ENCODE assay signal across 1 cellular context in the genomic region with DNA sequence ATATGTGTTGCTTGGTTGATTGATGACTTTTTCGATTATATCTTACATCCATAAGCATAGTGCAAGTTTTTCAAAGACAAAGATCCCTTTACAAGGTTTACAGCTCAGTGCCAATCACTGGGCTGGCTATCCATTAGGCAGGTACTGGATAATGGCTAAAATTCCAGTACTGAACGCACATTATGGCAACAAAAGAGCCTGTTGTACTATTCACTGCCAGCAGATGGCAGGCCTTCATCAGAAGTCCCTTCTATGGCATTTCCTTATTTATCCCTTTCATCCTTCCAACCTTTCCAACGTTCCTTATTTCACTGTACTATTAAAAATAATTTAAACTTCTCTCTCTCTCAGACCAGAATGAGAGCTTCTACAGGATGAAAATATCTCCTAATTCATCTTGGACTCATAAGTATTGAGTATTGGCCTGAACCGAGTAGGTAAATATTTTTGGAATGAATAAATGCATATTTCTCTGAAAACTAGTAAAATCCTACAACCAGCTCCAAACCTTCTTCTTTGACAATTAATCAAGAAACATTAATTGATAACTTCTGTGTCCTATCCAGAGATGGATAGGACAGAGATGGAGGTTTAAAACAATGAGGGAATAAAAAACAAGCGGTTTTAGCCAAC.
TF ChIP-seq lines count a peak whose summit lies in the region.

No MANE protein-coding gene starts in this region.

TF ChIP-seq in HEK293, 187 proteins besides CTCF, POLR2A, EP300 and RAD21 (continued from another document):
- TF ChIP-seq, protein P1, sequence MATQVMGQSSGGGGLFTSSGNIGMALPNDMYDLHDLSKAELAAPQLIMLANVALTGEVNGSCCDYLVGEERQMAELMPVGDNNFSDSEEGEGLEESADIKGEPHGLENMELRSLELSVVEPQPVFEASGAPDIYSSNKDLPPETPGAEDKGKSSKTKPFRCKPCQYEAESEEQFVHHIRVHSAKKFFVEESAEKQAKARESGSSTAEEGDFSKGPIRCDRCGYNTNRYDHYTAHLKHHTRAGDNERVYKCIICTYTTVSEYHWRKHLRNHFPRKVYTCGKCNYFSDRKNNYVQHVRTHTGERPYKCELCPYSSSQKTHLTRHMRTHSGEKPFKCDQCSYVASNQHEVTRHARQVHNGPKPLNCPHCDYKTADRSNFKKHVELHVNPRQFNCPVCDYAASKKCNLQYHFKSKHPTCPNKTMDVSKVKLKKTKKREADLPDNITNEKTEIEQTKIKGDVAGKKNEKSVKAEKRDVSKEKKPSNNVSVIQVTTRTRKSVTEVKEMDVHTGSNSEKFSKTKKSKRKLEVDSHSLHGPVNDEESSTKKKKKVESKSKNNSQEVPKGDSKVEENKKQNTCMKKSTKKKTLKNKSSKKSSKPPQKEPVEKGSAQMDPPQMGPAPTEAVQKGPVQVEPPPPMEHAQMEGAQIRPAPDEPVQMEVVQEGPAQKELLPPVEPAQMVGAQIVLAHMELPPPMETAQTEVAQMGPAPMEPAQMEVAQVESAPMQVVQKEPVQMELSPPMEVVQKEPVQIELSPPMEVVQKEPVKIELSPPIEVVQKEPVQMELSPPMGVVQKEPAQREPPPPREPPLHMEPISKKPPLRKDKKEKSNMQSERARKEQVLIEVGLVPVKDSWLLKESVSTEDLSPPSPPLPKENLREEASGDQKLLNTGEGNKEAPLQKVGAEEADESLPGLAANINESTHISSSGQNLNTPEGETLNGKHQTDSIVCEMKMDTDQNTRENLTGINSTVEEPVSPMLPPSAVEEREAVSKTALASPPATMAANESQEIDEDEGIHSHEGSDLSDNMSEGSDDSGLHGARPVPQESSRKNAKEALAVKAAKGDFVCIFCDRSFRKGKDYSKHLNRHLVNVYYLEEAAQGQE (tag by site-specific recombination; IDR thresholded peaks at IDR 0.05), result peak; percentile 57; the same call in 1 of the 2 replicates
- TF ChIP-seq ZNF133 (tag by site-specific recombination; IDR thresholded peaks at IDR 0.05), result no peak
- 0 out of 2 replicates have a peak, but pooled peaks have one; percentile 16 for TF ChIP-seq PRDM1 (tag by site-specific recombination; IDR thresholded peaks at IDR 0.05)
- TF ChIP-seq FEZF1 (tag by site-specific recombination; IDR thresholded peaks at IDR 0.05), result no peak
- peak; percentile 62 for TF ChIP-seq ZNF366 (tag by site-specific recombination; conservative IDR thresholded peaks at IDR 0.05)
- TF ChIP-seq ZFP69B (tag by site-specific recombination; IDR thresholded peaks at IDR 0.05), result no peak
- no peak for TF ChIP-seq SETDB1 (IDR thresholded peaks at IDR 0.05; ENCODE audit: insufficient read length, low read length)
- TF ChIP-seq ZSCAN30 (tag by site-specific recombination; IDR thresholded peaks at IDR 0.05), result no peak
- TF ChIP-seq TRIM28 (IDR thresholded peaks at IDR 0.05; ENCODE audit: borderline replicate concordance, low read length), result no peak
- TF ChIP-seq ZNF433 (tag by site-specific recombination; IDR thresholded peaks at IDR 0.05; ENCODE audit: low read depth), result no peak
- TF ChIP-seq, protein P2, sequence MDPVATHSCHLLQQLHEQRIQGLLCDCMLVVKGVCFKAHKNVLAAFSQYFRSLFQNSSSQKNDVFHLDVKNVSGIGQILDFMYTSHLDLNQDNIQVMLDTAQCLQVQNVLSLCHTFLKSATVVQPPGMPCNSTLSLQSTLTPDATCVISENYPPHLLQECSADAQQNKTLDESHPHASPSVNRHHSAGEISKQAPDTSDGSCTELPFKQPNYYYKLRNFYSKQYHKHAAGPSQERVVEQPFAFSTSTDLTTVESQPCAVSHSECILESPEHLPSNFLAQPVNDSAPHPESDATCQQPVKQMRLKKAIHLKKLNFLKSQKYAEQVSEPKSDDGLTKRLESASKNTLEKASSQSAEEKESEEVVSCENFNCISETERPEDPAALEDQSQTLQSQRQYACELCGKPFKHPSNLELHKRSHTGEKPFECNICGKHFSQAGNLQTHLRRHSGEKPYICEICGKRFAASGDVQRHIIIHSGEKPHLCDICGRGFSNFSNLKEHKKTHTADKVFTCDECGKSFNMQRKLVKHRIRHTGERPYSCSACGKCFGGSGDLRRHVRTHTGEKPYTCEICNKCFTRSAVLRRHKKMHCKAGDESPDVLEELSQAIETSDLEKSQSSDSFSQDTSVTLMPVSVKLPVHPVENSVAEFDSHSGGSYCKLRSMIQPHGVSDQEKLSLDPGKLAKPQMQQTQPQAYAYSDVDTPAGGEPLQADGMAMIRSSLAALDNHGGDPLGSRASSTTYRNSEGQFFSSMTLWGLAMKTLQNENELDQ (tag by site-specific recombination; IDR thresholded peaks at IDR 0.05; ENCODE audit: low read depth), result no peak
- TF ChIP-seq, protein P3, sequence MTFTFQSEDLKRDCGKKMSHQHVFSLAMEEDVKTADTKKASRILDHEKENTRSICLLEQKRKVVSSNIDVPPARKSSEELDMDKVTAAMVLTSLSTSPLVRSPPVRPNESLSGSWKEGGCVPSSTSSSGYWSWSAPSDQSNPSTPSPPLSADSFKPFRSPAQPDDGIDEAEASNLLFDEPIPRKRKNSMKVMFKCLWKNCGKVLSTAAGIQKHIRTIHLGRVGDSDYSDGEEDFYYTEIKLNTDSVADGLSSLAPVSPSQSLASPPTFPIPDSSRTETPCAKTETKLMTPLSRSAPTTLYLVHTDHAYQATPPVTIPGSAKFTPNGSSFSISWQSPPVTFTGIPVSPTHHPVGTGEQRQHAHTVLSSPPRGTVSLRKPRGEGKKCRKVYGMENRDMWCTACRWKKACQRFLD (tag by site-specific recombination; IDR thresholded peaks at IDR 0.05), result no peak
- no peak for TF ChIP-seq ZNF830 (tag by site-specific recombination; IDR thresholded peaks at IDR 0.05; ENCODE audit: low read depth)
- TF ChIP-seq ZNF514 (tag by site-specific recombination; IDR thresholded peaks at IDR 0.05), result no peak
- 0 out of 2 replicates have a peak, but pooled peaks have one; percentile 71 for TF ChIP-seq ZNF660 (tag by site-specific recombination; IDR thresholded peaks at IDR 0.05)
- TF ChIP-seq, protein P4, sequence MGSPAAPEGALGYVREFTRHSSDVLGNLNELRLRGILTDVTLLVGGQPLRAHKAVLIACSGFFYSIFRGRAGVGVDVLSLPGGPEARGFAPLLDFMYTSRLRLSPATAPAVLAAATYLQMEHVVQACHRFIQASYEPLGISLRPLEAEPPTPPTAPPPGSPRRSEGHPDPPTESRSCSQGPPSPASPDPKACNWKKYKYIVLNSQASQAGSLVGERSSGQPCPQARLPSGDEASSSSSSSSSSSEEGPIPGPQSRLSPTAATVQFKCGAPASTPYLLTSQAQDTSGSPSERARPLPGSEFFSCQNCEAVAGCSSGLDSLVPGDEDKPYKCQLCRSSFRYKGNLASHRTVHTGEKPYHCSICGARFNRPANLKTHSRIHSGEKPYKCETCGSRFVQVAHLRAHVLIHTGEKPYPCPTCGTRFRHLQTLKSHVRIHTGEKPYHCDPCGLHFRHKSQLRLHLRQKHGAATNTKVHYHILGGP (tag by site-specific recombination; IDR thresholded peaks at IDR 0.05), result no peak
- no peak for TF ChIP-seq ZNF184 (tag by site-specific recombination; IDR thresholded peaks at IDR 0.05)
TF ChIP-seq in HEK293: peak in this region for 7.
